Comparison of ENCODE assay signal across 20 cellular contexts in the genomic region with DNA sequence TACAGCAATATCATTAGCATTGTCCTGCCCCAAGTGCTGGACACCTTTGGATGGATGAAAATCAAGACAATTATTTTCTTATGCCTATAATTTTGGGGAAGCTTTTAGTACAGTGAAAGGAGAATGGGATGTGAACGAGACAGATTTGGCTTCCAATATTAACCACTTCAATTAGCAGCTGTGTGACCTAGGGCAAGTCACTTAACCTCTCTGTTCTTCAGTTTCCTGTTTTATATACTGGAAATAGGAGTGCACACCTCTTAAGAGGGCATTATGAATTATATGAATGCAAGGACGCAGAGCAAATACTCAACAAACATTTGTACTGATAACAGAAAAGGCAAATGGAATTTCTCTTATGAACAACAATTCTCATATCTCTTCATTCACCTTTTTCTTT. TPM values are rescaled to one million over a fixed set of nuclear protein-coding genes. Genes with fewer than 3 reads are reported as not detected.
DNase-seq lines count a peak whose midpoint lies in the region; ATAC-seq, FAIRE-seq and TF ChIP-seq lines count a peak whose summit lies in the region.
"Had no signal": no experiment of that assay in that cellular context is flagged by ENCODE, and none has a peak within 500 bp of the region (broad histone marks: within the 10 kb centered on the region; RNA-seq: fewer than 3 reads in every experiment).

No MANE protein-coding gene starts in this region.

- FAIRE-seq in H1 (lab: Jason Lieb, UNC), result no peak
- FAIRE-seq: A204.1, D721Med, G401.6, GM19239 had no signal

- H4K8ac ChIP-seq in H1 (ENCODE audit: extremely low read depth, insufficient read depth, low read length), result no peak overlapping the region

- H4K20me1 ChIP-seq in H1 (replicated peaks in 1 of 2; ENCODE audit: control insufficient read depth in 1 of 2, insufficient read depth in 2 of 2, low read length in 2 of 2), result no peaks in the 10 kb centered on the region
- H4K20me1 ChIP-seq: BLaER1 treated with 17β-estradiol and CSF1 and Interleukin-3, amounts not matched to agents 10 nM and 100 nM had no signal

- no peak overlapping the region for H2BK20ac ChIP-seq in H1 (ENCODE audit: low read length)

- H3K9me3 ChIP-seq in H1 (ENCODE audit: insufficient read depth in 2 of 2, low read depth in 1 of 2, low read length in 1 of 2) (no peaks in the 10 kb centered on the region), liver (ENCODE audit: control insufficient read depth in 4 of 4, low read length in 3 of 4) (no peaks in the 10 kb centered on the region)
- H3K9me3 ChIP-seq: BLaER1 treated with 17β-estradiol and CSF1 and Interleukin-3, amounts not matched to agents 10 nM and 100 nM; Caco-2 had no signal

- H3K4me1 ChIP-seq in H1 (replicated peaks in 1 of 4; ENCODE audit: control insufficient read depth in 3 of 4, insufficient read depth in 4 of 4, low read length in 3 of 4), result no peaks in the 10 kb centered on the region
- peaks cover 4 to 37% (median 12%) of the 10 kb centered on the region in 4 donors for H3K4me1 ChIP-seq in liver (ENCODE audit: control insufficient read depth in 4 of 4, insufficient read depth in 4 of 4, low read length in 3 of 4)
- H3K4me1 ChIP-seq: BLaER1 treated with 17β-estradiol and CSF1 and Interleukin-3, amounts not matched to agents 10 nM and 100 nM; Caco-2 had no signal

- 92% methylated on average over 2 of the region's 2 CpGs; no CpG with 5 or more reads in 1 of the 2 experiments for WGBS in H1 (ENCODE audit: extremely low coverage in 1 of 2, insufficient coverage in 1 of 2, insufficient read length in 1 of 2, insufficient replicate concordance in 2 of 2, low coverage in 1 of 2, low lambda C conversion rate in 2 of 2, missing lambda C conversion rate in 1 of 2), 2 experiments
- 82% methylated on average over 2 of the region's 2 CpGs for WGBS in liver

- H3K36me3 ChIP-seq in H1 (ENCODE audit: control insufficient read depth in 2 of 4, insufficient read depth in 4 of 4, low read length in 3 of 4), result no peaks in the 10 kb centered on the region
- H3K36me3 ChIP-seq in liver (ENCODE audit: control insufficient read depth in 4 of 4, insufficient read depth in 3 of 4, low read depth in 1 of 4, low read length in 3 of 4), result peaks cover 1 to 32% (median 19%) of the 10 kb centered on the region in 4 donors
- H3K36me3 ChIP-seq: BLaER1 treated with 17β-estradiol and CSF1 and Interleukin-3, amounts not matched to agents 10 nM and 100 nM had no signal

- no peak for TF ChIP-seq POLR2A in H1 (IDR thresholded peaks at IDR 0.05; ENCODE audit: control extremely low read depth in 1 of 2, low read depth in 2 of 2, low read length in 2 of 2)

- no peak overlapping the region for H3K14ac ChIP-seq in H1 (ENCODE audit: insufficient read length)

- POLR2A ChIA-PET in H1 (lab: Charles Lee; ENCODE audit: partially characterized antibody), result no interaction called here

- no peak overlapping the region for H2AK5ac ChIP-seq in H1 (ENCODE audit: low read depth, low read length)

- no peak overlapping the region for H3K18ac ChIP-seq in H1 (ENCODE audit: extremely low read depth, low read length)

- H3K27me3 ChIP-seq in H1 (replicated peaks in 1 of 4; ENCODE audit: control insufficient read depth in 3 of 4, extremely low read depth in 1 of 4, insufficient read depth in 3 of 4, low read length in 3 of 4), result no peaks in the 10 kb centered on the region
- no peaks in the 10 kb centered on the region for H3K27me3 ChIP-seq in liver (ENCODE audit: control insufficient read depth in 4 of 4, insufficient read depth in 4 of 4, low read length in 3 of 4)
- H3K27me3 ChIP-seq: BLaER1 treated with 17β-estradiol and CSF1 and Interleukin-3, amounts not matched to agents 10 nM and 100 nM had no signal

- no peak overlapping the region for H3K23ac ChIP-seq in H1 (ENCODE audit: insufficient read length)

- no peak overlapping the region for H4K91ac ChIP-seq in H1 (replicated peaks; ENCODE audit: insufficient read length, low read length)

- TF ChIP-seq RAD21 in H1 (IDR thresholded peaks at IDR 0.05 in 1 of 2, conservative IDR thresholded peaks at IDR 0.05 in 1 of 2; ENCODE audit: low read depth in 2 of 2, low read length in 2 of 2) (no peak), liver (IDR thresholded peaks at IDR 0.05) (no peak)

- no peaks in the 10 kb centered on the region for H3K23me2 ChIP-seq in H1 (ENCODE audit: low read depth, low read length)

- H3K79me2 ChIP-seq in H1 (ENCODE audit: control insufficient read depth in 1 of 2, insufficient read depth in 2 of 2, low read length in 2 of 2), result no peaks in the 10 kb centered on the region

- no peak for TF ChIP-seq EP300 in H1 (IDR thresholded peaks at IDR 0.05; ENCODE audit: borderline replicate concordance in 1 of 2, low read depth in 2 of 2, low read length in 2 of 2)

- no peak overlapping the region for H3K9ac ChIP-seq in H1 (replicated peaks in 1 of 4; ENCODE audit: extremely low read depth in 1 of 4, low read depth in 3 of 4, low read length in 3 of 4)
- no peak overlapping the region for H3K9ac ChIP-seq in liver (ENCODE audit: low read depth in 1 of 2, low read length in 2 of 2)
- H3K9ac ChIP-seq: BLaER1 treated with 17β-estradiol and CSF1 and Interleukin-3, amounts not matched to agents 10 nM and 100 nM had no signal

- H3K4ac ChIP-seq in H1 (replicated peaks; ENCODE audit: insufficient read length, low read depth, low read length), result no peak overlapping the region

- no peaks in the 10 kb centered on the region for H3K79me1 ChIP-seq in H1 (ENCODE audit: low read depth, low read length)

- CTCF ChIA-PET in H1 (lab: Charles Lee; ENCODE audit: partially characterized antibody), result interaction anchor here (1.0 kb wide), 1 partner anchor 39 kb away, joined by 3 read pairs; no protein-coding TSS in a partner anchor

- no peak overlapping the region for H2AFZ ChIP-seq in H1 (ENCODE audit: low read length)

- H2BK12ac ChIP-seq in H1 (ENCODE audit: low read depth, low read length), result no peak overlapping the region

- H3K4me3 ChIP-seq in H1 (ENCODE audit: extremely low read depth in 1 of 4, insufficient read depth in 2 of 4, low read depth in 3 of 4, low read length in 4 of 4) (no peak overlapping the region), liver (ENCODE audit: low read depth in 1 of 3, low read length in 3 of 3) (no peak overlapping the region)
- H3K4me3 ChIP-seq: BLaER1 treated with 17β-estradiol and CSF1 and Interleukin-3, amounts not matched to agents 10 nM and 100 nM had no signal

- no peak overlapping the region for H3K27ac ChIP-seq in H1 (ENCODE audit: low read depth, low read length)
- peak overlapping the region; percentile 54 to 67 for H3K27ac ChIP-seq in liver (ENCODE audit: low read depth in 1 of 2, low read length in 2 of 2)
- H3K27ac ChIP-seq: BLaER1 treated with 17β-estradiol and CSF1 and Interleukin-3, amounts not matched to agents 10 nM and 100 nM; C4-2B had no signal

- H4K5ac ChIP-seq in H1 (ENCODE audit: insufficient read length, low read depth, low read length), result no peak overlapping the region

- TF ChIP-seq CTCF in H1 (IDR thresholded peaks at IDR 0.05; ENCODE audit: control extremely low read depth in 1 of 3, insufficient read depth in 1 of 3, low read depth in 1 of 3, low read length in 3 of 3) (no peak), liver (IDR thresholded peaks at IDR 0.05; ENCODE audit: low read depth, low read length, missing input control) (no peak)

- H2BK15ac ChIP-seq in H1 (ENCODE audit: low read length), result no peak overlapping the region

- no peak overlapping the region for H2BK5ac ChIP-seq in H1 (ENCODE audit: low read depth, low read length)

- ATAC-seq in GM21717 (IDR thresholded peaks at IDR 0.05; ENCODE audit: unreplicated experiment) (no peak), HG02885 (IDR thresholded peaks at IDR 0.05; ENCODE audit: poor library complexity, unreplicated experiment) (no peak)
- ATAC-seq: CD8-positive, alpha-beta T cell had no signal

- H2BK120ac ChIP-seq in H1 (replicated peaks; ENCODE audit: low read depth, low read length), result no peak overlapping the region

- DNase-seq in H1 (ENCODE audit: low read depth in 1 of 2, low spot score in 2 of 2), result no peak
- DNase-seq in AG08395 (ENCODE audit: low spot score), result no peak
- DNase-seq: 8988T; ACHN; AML-193; Caco-2; Calu3; CD4-positive, alpha-beta T cell; CD8-positive, alpha-beta T cell; DMS79 treated with DMSO at 0.1 percent for 48 hours; GF-D8 had no signal

- no peak overlapping the region for H3K56ac ChIP-seq in H1 (replicated peaks; ENCODE audit: insufficient read length, low read depth, low read length)

- H3K4me2 ChIP-seq in H1 (ENCODE audit: insufficient read depth in 1 of 2, low read depth in 2 of 2, low read length in 2 of 2), result no peak overlapping the region
- H3K4me2 ChIP-seq: BLaER1 treated with 17β-estradiol and CSF1 and Interleukin-3, amounts not matched to agents 10 nM and 100 nM had no signal

TF ChIP-seq in H1, 55 proteins besides CTCF, POLR2A, EP300 and RAD21 (continues in another document):
- no peak for TF ChIP-seq ZNF274 (IDR thresholded peaks at IDR 0.05; ENCODE audit: borderline replicate concordance, extremely low read depth, low read length)
- TF ChIP-seq, protein P1, sequence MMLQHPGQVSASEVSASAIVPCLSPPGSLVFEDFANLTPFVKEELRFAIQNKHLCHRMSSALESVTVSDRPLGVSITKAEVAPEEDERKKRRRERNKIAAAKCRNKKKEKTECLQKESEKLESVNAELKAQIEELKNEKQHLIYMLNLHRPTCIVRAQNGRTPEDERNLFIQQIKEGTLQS (IDR thresholded peaks at IDR 0.05; ENCODE audit: insufficient read depth, low read depth, low read length), result no peak

TF ChIP-seq in liver, 16 proteins besides CTCF, POLR2A, EP300 and RAD21 (continues in another document):
- TF ChIP-seq FOXA2 (IDR thresholded peaks at IDR 0.05), result no peak
- no peak for TF ChIP-seq GABPA (IDR thresholded peaks at IDR 0.05 in 1 of 2, conservative IDR thresholded peaks at IDR 0.05 in 1 of 2)
- no peak for TF ChIP-seq HNF4A (conservative IDR thresholded peaks at IDR 0.05)

RNA-seq across cellular contexts. Expression of a gene that starts 18.5 kb away (rescaled TPM):
- 2.1 and 2.2 TPM in 2 replicates for total RNA-seq in H1 (2021; fragmentation: NEBNext Ultra II Directional; extraction: Animal tissue kit (Norgen Biotek cat#: 25700))
- polyA plus RNA-seq in H1 (2011; rRNA removed) (0.49 and 0.59 TPM in 2 replicates), liver (10 to 100 TPM; 47.8 to 77.9 TPM)
- 0.56 TPM for polyA plus RNA-seq in H1 (2011; cell fraction: cytosol; rRNA removed)
- polyA plus RNA-seq in H1 (2011; cell fraction: nucleus; rRNA removed), result 0.77 TPM
- 0.69 to 1.1 TPM (median 0.87 TPM) in 4 replicates for polyA plus RNA-seq in H1 (2012, experiment 1 of 2)
- polyA plus RNA-seq in H1 (2012, experiment 2 of 2), result 0.38 TPM
- polyA plus RNA-seq in H1 (2013, experiment 1 of 2), result 3.9 TPM
- 4.3 TPM for polyA plus RNA-seq in H1 (2013, experiment 2 of 2)
- polyA minus RNA-seq in H1 (2011; rRNA and poly(A)+ RNA removed), result 0.44 and 0.78 TPM in 2 replicates
- polyA minus RNA-seq in H1 (2011; cell fraction: cytosol; rRNA and poly(A)+ RNA removed), result 0.81 TPM
- polyA minus RNA-seq in H1 (2011; cell fraction: nucleus; rRNA and poly(A)+ RNA removed), result 1.9 TPM
- 10 to 100 TPM; 29.4 to 70.0 TPM for total RNA-seq in liver
